ENCODE assay signal across 11 cellular contexts in genomic region chr6:31246051-31246495, GRCh38.
DNase-seq lines count a peak whose midpoint lies in the region; ATAC-seq and TF ChIP-seq lines count a peak whose summit lies in the region.
"Had no signal": no experiment of that assay in that cellular context is flagged by ENCODE, and none has a peak within 500 bp of the region (broad histone marks: within the 10 kb centered on the region; RNA-seq: fewer than 3 reads in every experiment).

No MANE protein-coding gene starts in this region.

- TF ChIP-seq RAD21 in Ishikawa (IDR thresholded peaks at IDR 0.05; ENCODE audit: low read depth), result no peak

- in situ Hi-C loops in T47D (cut with HindIII; ENCODE audit: low pct_unique_long_range_greater_than_20kb, low sequenced_read_pairs), result no loop called here

- DNase-seq in AG09309 (ENCODE audit: low read depth), result peak; percentile 24
- DNase-seq in T47D (ENCODE audit: low read depth in 1 of 2, low spot score in 1 of 2), result peak; percentile 37 to 84
- peak; percentile 89 for DNase-seq in left kidney (ENCODE audit: low read depth, low spot score)
- no peak for DNase-seq in GDM1 (lab: John Stamatoyannopoulos, UW)
- no peak for DNase-seq in D341Med (ENCODE audit: low spot score)
- no peak for DNase-seq in activated effector memory CD4-positive, alpha-beta T cell treated with Interleukin-2 at 50 U/mL for 16 hours
- DNase-seq: activated T-cell treated with anti-CD3 and anti-CD28 coated beads, Interleukin-2, amount 50 U/mL, for 72 hours; gastrocnemius medialis; NCI-H1436 treated with DMSO at 0.1 percent for 48 hours had no signal

- TF ChIP-seq CTCF in AG09309 (IDR thresholded peaks at IDR 0.05; ENCODE audit: control insufficient read depth, insufficient read depth, low read depth, low read length, missing control alignments), result no peak

- no peak for ATAC-seq in HG03159 (IDR thresholded peaks at IDR 0.05; ENCODE audit: unreplicated experiment)
- ATAC-seq: activated T-cell treated with anti-CD3 and anti-CD28 coated beads, Interleukin-2, amount 50 U/mL, for 72 hours had no signal

- TF ChIP-seq EP300 in Ishikawa (IDR thresholded peaks at IDR 0.05; ENCODE audit: borderline replicate concordance), result no peak

- H3K4me3 ChIP-seq in AG09309 (ENCODE audit: control insufficient read depth, low read depth, low read length), result no peak overlapping the region
- H3K4me3 ChIP-seq: gastrocnemius medialis had no signal

TF ChIP-seq in Ishikawa, 13 proteins besides CTCF, POLR2A, EP300 and RAD21:
- TF ChIP-seq, protein P1, sequence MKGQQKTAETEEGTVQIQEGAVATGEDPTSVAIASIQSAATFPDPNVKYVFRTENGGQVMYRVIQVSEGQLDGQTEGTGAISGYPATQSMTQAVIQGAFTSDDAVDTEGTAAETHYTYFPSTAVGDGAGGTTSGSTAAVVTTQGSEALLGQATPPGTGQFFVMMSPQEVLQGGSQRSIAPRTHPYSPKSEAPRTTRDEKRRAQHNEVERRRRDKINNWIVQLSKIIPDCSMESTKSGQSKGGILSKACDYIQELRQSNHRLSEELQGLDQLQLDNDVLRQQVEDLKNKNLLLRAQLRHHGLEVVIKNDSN (IDR thresholded peaks at IDR 0.05), result peak; percentile 69
- no peak for TF ChIP-seq TEAD4 (IDR thresholded peaks at IDR 0.05)
- TF ChIP-seq CREB1 (IDR thresholded peaks at IDR 0.05; ENCODE audit: low read depth), result no peak

Comparison
In these comparisons a context has a peak if more than half of its experiments do, and no peak if none do; other contexts are left out.
1. DNase-seq: peak in AG09309 (single experiment), T47D (2 of 2) and left kidney (single experiment); none in GDM1 (single experiment), D341Med (single experiment) and activated effector memory CD4-positive, alpha-beta T cell treated with Interleukin-2 at 50 U/mL for 16 hours (single experiment).